17 cellular contexts compared by ENCODE assay signal in the genomic region with DNA sequence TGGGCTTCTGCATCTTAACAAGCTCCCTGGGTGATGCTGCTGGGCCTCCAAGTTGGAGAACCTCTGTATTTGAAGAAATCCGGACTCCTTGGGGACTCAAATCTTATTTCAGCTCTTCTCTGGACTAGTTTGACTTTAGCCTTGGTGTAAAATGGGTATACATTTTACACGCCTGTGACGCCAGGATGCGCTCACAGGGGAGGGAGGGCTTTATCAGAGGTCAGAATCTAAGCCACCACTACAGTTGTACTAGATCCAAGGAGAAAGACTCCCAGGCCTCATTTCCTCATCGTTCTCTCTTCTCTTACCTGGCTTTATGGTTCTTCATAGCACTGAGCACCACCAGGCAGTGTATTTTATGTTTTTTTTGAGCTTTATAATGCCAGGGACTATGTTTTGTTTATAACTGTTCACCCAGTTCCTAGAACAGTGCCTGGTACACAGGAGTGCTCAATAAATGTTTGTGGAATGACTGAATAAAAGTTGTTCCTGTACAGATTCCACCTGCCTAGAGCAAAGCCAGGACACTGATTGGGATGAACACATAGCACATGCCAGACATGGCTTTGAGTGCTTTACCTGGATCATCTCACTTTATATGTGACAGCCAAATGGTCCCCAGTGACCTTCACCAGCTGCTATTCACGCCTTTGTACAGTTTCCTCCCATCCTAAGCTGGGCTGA. TPM values are rescaled to one million over a fixed set of nuclear protein-coding genes. Genes with fewer than 3 reads are reported as not detected.
DNase-seq lines count a peak whose midpoint lies in the region; TF ChIP-seq lines count a peak whose summit lies in the region.
"Had no signal": no experiment of that assay in that cellular context is flagged by ENCODE, and none has a peak within 500 bp of the region (broad histone marks: within the 10 kb centered on the region; RNA-seq: fewer than 3 reads in every experiment).

No MANE protein-coding gene starts in this region.

- H4K20me1 ChIP-seq in Loucy (ENCODE audit: insufficient read depth, low read length, poor library complexity, severe bottlenecking) (no peaks in the 10 kb centered on the region), mammary epithelial cell (ENCODE audit: insufficient read depth, low read length) (no peaks in the 10 kb centered on the region)

- H3K36me3 ChIP-seq in Loucy (ENCODE audit: insufficient read depth, low read length) (no peaks in the 10 kb centered on the region), mammary epithelial cell (ENCODE audit: insufficient read depth, low read length) (no peaks in the 10 kb centered on the region), thymus (ENCODE audit: control insufficient read depth, insufficient read depth) (no peaks in the 10 kb centered on the region), colonic mucosa (no peaks in the 10 kb centered on the region)
- H3K36me3 ChIP-seq: ovary, right atrium auricular region had no signal

- intact Hi-C loops in activated naive CD4-positive, alpha-beta T cell treated with anti-CD3 and anti-CD28 coated beads for 36 hours (cut with micrococcal nuclease): no loop called here
- intact Hi-C loops in mammary epithelial cell (cut with micrococcal nuclease) (loop anchor here (1.0 to 5.0 kb wide), 3 partner anchors 20 to 59 kb away; a partner anchor contains a TSS), colonic mucosa (cut with DNase I) (no loop called here)

- no peaks in the 10 kb centered on the region for H3K27me3 Mint-ChIP-seq in activated naive CD4-positive, alpha-beta T cell treated with anti-CD3 and anti-CD28 coated beads for 36 hours (ENCODE audit: low read depth)
- no peaks in the 10 kb centered on the region for H3K27me3 Mint-ChIP-seq in activated naive CD4-positive, alpha-beta T cell treated with anti-CD3 and anti-CD28 coated beads, Interleukin-2, amount 10 ng/mL, durations not matched to agents 7 days and 5 days
- H3K27me3 Mint-ChIP-seq: CD4-positive, alpha-beta memory T cell; natural killer cell treated with Interleukin-12 subunit alpha and Interleukin-12 subunit beta and Interleukin-15 and Interleukin-18, amount 100 ng/mL, for 72 hours had no signal

- TF ChIP-seq CTCF in Loucy (conservative IDR thresholded peaks at IDR 0.05; ENCODE audit: low read length): no peak
- no peak for TF ChIP-seq CTCF in mammary epithelial cell (conservative IDR thresholded peaks at IDR 0.05 in 1 of 2, IDR thresholded peaks at IDR 0.05 in 1 of 2; ENCODE audit: extremely low read depth in 1 of 2, insufficient read depth in 1 of 2, low read depth in 1 of 2, low read length in 2 of 2)
- TF ChIP-seq CTCF in colonic mucosa (IDR thresholded peaks at IDR 0.05): no peak

- H3K9ac ChIP-seq in Loucy (ENCODE audit: low read depth, low read length, poor library complexity, severe bottlenecking) (no peak overlapping the region), mammary epithelial cell (ENCODE audit: insufficient read depth, low read length) (no peak overlapping the region), colonic mucosa (ENCODE audit: low read depth in 2 of 2, low read length in 2 of 2) (no peak overlapping the region)

- H3K27ac Mint-ChIP-seq in activated naive CD4-positive, alpha-beta T cell treated with anti-CD3 and anti-CD28 coated beads for 36 hours: peak overlapping the region; percentile 5
- no peak overlapping the region for H3K27ac Mint-ChIP-seq in activated naive CD4-positive, alpha-beta T cell treated with anti-CD3 and anti-CD28 coated beads, Interleukin-2, amount 10 ng/mL, durations not matched to agents 7 days and 5 days

- H3K4me1 ChIP-seq in Loucy (ENCODE audit: insufficient read depth, low read length, poor library complexity, severe bottlenecking) (peaks cover 39% of the 10 kb centered on the region), mammary epithelial cell (ENCODE audit: insufficient read depth, low read length) (peaks cover 31% of the 10 kb centered on the region), thymus (ENCODE audit: control insufficient read depth, insufficient read depth, low read length) (peaks cover 31% of the 10 kb centered on the region), colonic mucosa (no peaks in the 10 kb centered on the region)

- H3F3A ChIP-seq in Loucy (ENCODE audit: low read depth): no peaks in the 10 kb centered on the region

- CTCF ChIA-PET in activated naive CD4-positive, alpha-beta T cell treated with anti-CD3 and anti-CD28 coated beads for 36 hours (lab: Charles Lee): interaction anchor here (0.8 to 1.6 kb wide), 3 partner anchors 10 to 242 kb away, joined by 3 to 7 read pairs (median 4); no protein-coding TSS in a partner anchor
- CTCF ChIA-PET in activated naive CD4-positive, alpha-beta T cell treated with anti-CD3 and anti-CD28 coated beads, Interleukin-2, amount 10 ng/mL, durations not matched to agents 7 days and 5 days (lab: Charles Lee): no interaction called here
- CTCF ChIA-PET in mammary epithelial cell (lab: Charles Lee; ENCODE audit: low non-redundant PET): no interaction called here

- H3K79me2 ChIP-seq in Loucy (ENCODE audit: insufficient read depth, low read length) (no peaks in the 10 kb centered on the region), mammary epithelial cell (ENCODE audit: insufficient read depth, low read length) (no peaks in the 10 kb centered on the region)

- peak overlapping the region; percentile 67 for H3K4me2 ChIP-seq in Loucy (ENCODE audit: low read depth, low read length, poor library complexity, severe bottlenecking)
- H3K4me2 ChIP-seq in mammary epithelial cell (ENCODE audit: insufficient read depth, low read depth, low read length): no peak overlapping the region

- H3K27me3 ChIP-seq in Loucy (ENCODE audit: insufficient read depth, low read length, poor library complexity, severe bottlenecking) (no peaks in the 10 kb centered on the region), mammary epithelial cell (ENCODE audit: insufficient read depth, low read length) (no peaks in the 10 kb centered on the region), thymus (ENCODE audit: control insufficient read depth, insufficient read depth) (no peaks in the 10 kb centered on the region), colonic mucosa (no peaks in the 10 kb centered on the region)
- H3K27me3 ChIP-seq: heart left ventricle, ovary, right atrium auricular region had no signal

- peaks cover 22% of the 10 kb centered on the region for H3K4me1 Mint-ChIP-seq in activated naive CD4-positive, alpha-beta T cell treated with anti-CD3 and anti-CD28 coated beads for 36 hours (ENCODE audit: low read depth)
- H3K4me1 Mint-ChIP-seq in activated naive CD4-positive, alpha-beta T cell treated with anti-CD3 and anti-CD28 coated beads, Interleukin-2, amount 10 ng/mL, durations not matched to agents 7 days and 5 days: peaks cover 44% of the 10 kb centered on the region

- no peak overlapping the region for H3K4me3 ChIP-seq in Loucy (ENCODE audit: low read length, poor library complexity, severe bottlenecking)
- H3K4me3 ChIP-seq in mammary epithelial cell (replicated peaks in 1 of 3; ENCODE audit: insufficient read depth in 1 of 3, low read depth in 2 of 3, low read length in 3 of 3): no peak overlapping the region
- no peak overlapping the region for H3K4me3 ChIP-seq in thymus (ENCODE audit: low read length)
- no peak overlapping the region for H3K4me3 ChIP-seq in colonic mucosa
- H3K4me3 ChIP-seq: heart left ventricle, ovary, right atrium auricular region had no signal

- H3K9me2 ChIP-seq in Loucy (replicated peaks; ENCODE audit: low read depth, low read length): no peaks in the 10 kb centered on the region

- H3K9me3 Mint-ChIP-seq in activated naive CD4-positive, alpha-beta T cell treated with anti-CD3 and anti-CD28 coated beads for 36 hours: peaks cover 2% of the 10 kb centered on the region
- H3K9me3 Mint-ChIP-seq in activated naive CD4-positive, alpha-beta T cell treated with anti-CD3 and anti-CD28 coated beads, Interleukin-2, amount 10 ng/mL, durations not matched to agents 7 days and 5 days: peaks cover 4% of the 10 kb centered on the region
- H3K9me3 Mint-ChIP-seq: natural killer cell treated with Interleukin-12 subunit alpha and Interleukin-12 subunit beta and Interleukin-15 and Interleukin-18, amount 100 ng/mL, for 72 hours had no signal

- no TSS peak for BruUV-seq in mammary epithelial cell (replicated peaks; lab: Mats Ljungman, UMichigan)

- WGBS in mammary epithelial cell (ENCODE audit: low coverage, missing lambda C conversion rate): 90% methylated on average over 6 of the region's 6 CpGs
- 66% methylated on average over 6 of the region's 6 CpGs for WGBS in thymus

- no peak for DNase-seq in activated naive CD4-positive, alpha-beta T cell treated with anti-CD3 and anti-CD28 coated beads for 36 hours
- no peak for DNase-seq in activated naive CD4-positive, alpha-beta T cell treated with anti-CD3 and anti-CD28 coated beads, Interleukin-2, amount 10 ng/mL, durations not matched to agents 7 days and 5 days
- DNase-seq in mammary epithelial cell (no peak), CD1c-positive myeloid dendritic cell (ENCODE audit: extremely low spot score) (no peak), colonic mucosa (no peak)
- DNase-seq: activated gamma-delta T cell; caudate nucleus; CD4-positive, alpha-beta memory T cell; left colon; NCI-H2171; NCI-H524 treated with DMSO at 0.1 percent for 48 hours; ovary had no signal

- in situ Hi-C loops in mammary epithelial cell (cut with MboI; ENCODE audit: low sequenced_read_pairs in 2 of 2): no loop called here

- H3K9me3 ChIP-seq in Loucy (ENCODE audit: insufficient read depth, low read depth, low read length) (no peaks in the 10 kb centered on the region), mammary epithelial cell (replicated peaks; ENCODE audit: insufficient read depth, low read length) (no peaks in the 10 kb centered on the region), thymus (ENCODE audit: control insufficient read depth) (no peaks in the 10 kb centered on the region), colonic mucosa (no peaks in the 10 kb centered on the region)
- H3K9me3 ChIP-seq: ovary, right atrium auricular region had no signal

- H3K4me3 Mint-ChIP-seq in activated naive CD4-positive, alpha-beta T cell treated with anti-CD3 and anti-CD28 coated beads for 36 hours: no peak overlapping the region
- H3K4me3 Mint-ChIP-seq in activated naive CD4-positive, alpha-beta T cell treated with anti-CD3 and anti-CD28 coated beads, Interleukin-2, amount 10 ng/mL, durations not matched to agents 7 days and 5 days: no peak overlapping the region
- H3K4me3 Mint-ChIP-seq: natural killer cell treated with Interleukin-12 subunit alpha and Interleukin-12 subunit beta and Interleukin-15 and Interleukin-18, amount 100 ng/mL, for 72 hours had no signal

- dilution Hi-C loops in mammary epithelial cell (cut with HindIII; ENCODE audit: low sequenced_read_pairs): no loop called here

- H3K27ac ChIP-seq in mammary epithelial cell (ENCODE audit: insufficient read depth, low read depth, low read length) (peak overlapping the region; percentile 69), thymus (ENCODE audit: low read depth) (peak overlapping the region; percentile 84), colonic mucosa (no peak overlapping the region)
- H3K27ac ChIP-seq: heart left ventricle, ovary, right atrium auricular region had no signal

- peaks cover 3% of the 10 kb centered on the region for H3K36me3 Mint-ChIP-seq in activated naive CD4-positive, alpha-beta T cell treated with anti-CD3 and anti-CD28 coated beads for 36 hours (ENCODE audit: low read depth)
- H3K36me3 Mint-ChIP-seq in activated naive CD4-positive, alpha-beta T cell treated with anti-CD3 and anti-CD28 coated beads, Interleukin-2, amount 10 ng/mL, durations not matched to agents 7 days and 5 days: peaks cover 9% of the 10 kb centered on the region
- H3K36me3 Mint-ChIP-seq: natural killer cell treated with Interleukin-12 subunit alpha and Interleukin-12 subunit beta and Interleukin-15 and Interleukin-18, amount 100 ng/mL, for 72 hours had no signal

- H2AFZ ChIP-seq in Loucy (ENCODE audit: low read length): no peak overlapping the region
- no peak overlapping the region for H2AFZ ChIP-seq in mammary epithelial cell (ENCODE audit: low read depth, low read length)

RNA-seq across cellular contexts. Expression of a gene that starts 5.1 kb away (rescaled TPM):
- 100 to 1,000 TPM; 150 to 160 TPM for total RNA-seq in activated naive CD4-positive, alpha-beta T cell treated with anti-CD3 and anti-CD28 coated beads for 36 hours
- total RNA-seq in mammary epithelial cell (100 to 1,000 TPM; 106 to 235 TPM), colonic mucosa (100 to 1,000 TPM; 134 to 169 TPM)
- polyA plus RNA-seq in mammary epithelial cell (68.3 TPM), thymus (140 TPM)
- 119 TPM for polyA minus RNA-seq in mammary epithelial cell

RNA-seq across cellular contexts. Expression of a gene that starts 22.5 kb away (rescaled TPM):
- 10 to 100 TPM; 47.4 to 49.2 TPM for total RNA-seq in activated naive CD4-positive, alpha-beta T cell treated with anti-CD3 and anti-CD28 coated beads for 36 hours
- 100 to 1,000 TPM; 238 to 248 TPM for total RNA-seq in mammary epithelial cell
- polyA plus RNA-seq in mammary epithelial cell: 117 TPM
- polyA minus RNA-seq in mammary epithelial cell: 43.1 TPM
- polyA plus RNA-seq in thymus: 10.1 TPM
- total RNA-seq in colonic mucosa: 10 to 100 TPM; 13.5 to 48.5 TPM

RNA-seq across cellular contexts. Expression of a gene that starts 56.1 kb away (rescaled TPM):
- total RNA-seq in activated naive CD4-positive, alpha-beta T cell treated with anti-CD3 and anti-CD28 coated beads for 36 hours: 1 to 10 TPM; 3.9 to 4.2 TPM
- total RNA-seq in mammary epithelial cell (10 to 100 TPM; 16.9 to 48.3 TPM), colonic mucosa (10 to 100 TPM; 11.2 to 18.3 TPM)
- polyA plus RNA-seq in mammary epithelial cell (26.7 TPM), thymus (16.7 TPM)
- polyA minus RNA-seq in mammary epithelial cell: 13.6 TPM

RNA-seq across cellular contexts. Expression of a gene that starts 59.3 kb away (rescaled TPM):
- 10 to 100 TPM; 16.2 to 17.4 TPM for total RNA-seq in activated naive CD4-positive, alpha-beta T cell treated with anti-CD3 and anti-CD28 coated beads for 36 hours
- total RNA-seq in mammary epithelial cell: 10 to 100 TPM; 36.5 to 43.2 TPM
- polyA plus RNA-seq in mammary epithelial cell: 31.9 TPM
- polyA minus RNA-seq in mammary epithelial cell: 36.3 TPM
- 16.2 TPM for polyA plus RNA-seq in thymus
- total RNA-seq in colonic mucosa: 10 to 100 TPM; 25.4 to 31.9 TPM

Comparison
In these comparisons a context has a peak if more than half of its experiments do, and no peak if none do; other contexts are left out.
1. RNA of a gene that starts 22.5 kb away (total RNA-seq): 238 to 248 TPM in mammary epithelial cell; 47.4 to 49.2 TPM in activated naive CD4-positive, alpha-beta T cell treated with anti-CD3 and anti-CD28 coated beads for 36 hours and 13.5 to 48.5 TPM in colonic mucosa; every median in the first group is over 4 times any median in the second.